ENCODE assay signal across 11 cellular contexts in the genomic region with DNA sequence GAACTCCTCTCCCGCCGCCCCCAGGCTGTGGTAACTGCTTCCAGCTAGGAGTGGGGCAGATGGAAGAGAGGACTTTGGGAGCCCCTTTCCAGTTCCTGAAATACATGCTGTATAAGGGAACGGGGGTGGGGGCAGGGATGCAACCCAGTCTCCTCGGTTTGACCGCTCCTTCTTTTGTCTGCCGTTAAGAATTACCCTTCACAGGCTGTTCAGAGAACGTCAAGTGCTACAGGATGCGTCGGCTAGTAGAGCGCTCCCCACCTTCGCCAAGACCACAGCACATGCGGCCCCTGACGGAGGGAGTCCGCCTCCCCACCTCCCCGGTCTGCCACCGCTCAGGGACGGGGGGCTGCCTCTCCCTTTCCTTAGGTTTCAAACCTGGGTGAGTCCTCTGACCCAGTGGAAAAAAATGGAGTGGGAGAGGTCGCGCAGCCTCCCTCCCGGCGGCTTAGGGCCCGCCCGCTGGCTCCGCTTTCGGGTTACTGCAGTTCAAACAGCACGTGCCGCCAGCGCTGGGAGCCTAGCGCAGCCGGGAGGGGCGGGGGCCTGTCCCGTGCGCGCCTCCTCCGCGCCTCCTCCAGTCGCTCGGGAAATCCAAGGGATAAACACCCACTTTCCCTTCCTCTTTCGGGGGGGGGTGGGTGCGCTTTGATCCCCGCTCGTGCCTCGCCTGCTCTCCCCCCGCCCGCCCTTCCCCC. TPM values are rescaled to one million over a fixed set of nuclear protein-coding genes. Genes with fewer than 3 reads are reported as not detected.
DNase-seq lines count a peak whose midpoint lies in the region; ATAC-seq and TF ChIP-seq lines count a peak whose summit lies in the region.
"Had no signal": no experiment of that assay in that cellular context is flagged by ENCODE, and none has a peak within 500 bp of the region (broad histone marks: within the 10 kb centered on the region; RNA-seq: fewer than 3 reads in every experiment).

No MANE protein-coding gene starts in this region.

- DNase-seq in AG08396 (ENCODE audit: low spot score) (peak; percentile 79), PC-3 (no peak), glutamatergic neuron (peak; percentile 75), nucleus accumbens (lab: John Stamatoyannopoulos, UW) (peak in 36 of 56 donors; percentile 19 to 72 (median 46)), middle frontal gyrus (ENCODE audit: extremely low spot score, low spot score) (no peak), AML-193 (lab: John Stamatoyannopoulos, UW) (no peak)
- DNase-seq: activated CD4-positive, alpha-beta T cell treated with anti-CD3 and anti-CD28 coated beads, Interleukin-2, amount 10 ng/mL, durations not matched to agents 7 days and 5 days; NCI-H446 had no signal

- peaks cover 14% of the 10 kb centered on the region for H3K27me3 ChIP-seq in PC-3 (ENCODE audit: low read length)

- no peak overlapping the region for H3K4me3 ChIP-seq in PC-3 (ENCODE audit: low read length)

- TF ChIP-seq CTCF in PC-3 (conservative IDR thresholded peaks at IDR 0.05; ENCODE audit: low read depth, low read length) (no peak), glutamatergic neuron (IDR thresholded peaks at IDR 0.05; ENCODE audit: partially characterized antibody, unreplicated experiment) (no peak)

- no peaks in the 10 kb centered on the region for H4K20me1 ChIP-seq in PC-3 (ENCODE audit: low read length)

- H3K9me2 ChIP-seq in PC-3 (replicated peaks; ENCODE audit: low read length), result no peaks in the 10 kb centered on the region

- H2AFZ ChIP-seq in PC-3 (ENCODE audit: low read length), result no peak overlapping the region

- no peak overlapping the region for H3K27ac Mint-ChIP-seq in glutamatergic neuron (ENCODE audit: unreplicated experiment)
- H3K27ac Mint-ChIP-seq: activated CD4-positive, alpha-beta T cell treated with anti-CD3 and anti-CD28 coated beads, Interleukin-2, amount 10 ng/mL, durations not matched to agents 7 days and 5 days had no signal

- POLR2A ChIA-PET in PC-3 (lab: Charles Lee; ENCODE audit: unreplicated experiment), result no interaction called here

- H3K36me3 ChIP-seq in PC-3 (ENCODE audit: low read depth, low read length), result no peaks in the 10 kb centered on the region

- no peaks in the 10 kb centered on the region for H3F3A ChIP-seq in PC-3 (ENCODE audit: low read length, unreplicated experiment)

- H3K27ac ChIP-seq in PC-3 (ENCODE audit: low read length), result no peak overlapping the region
- H3K27ac ChIP-seq: epithelial cell of prostate had no signal

- BruUV-seq in PC-3 (replicated peaks; lab: Mats Ljungman, UMichigan), result no TSS peak

- peaks cover 16% of the 10 kb centered on the region for H3K4me1 ChIP-seq in PC-3 (ENCODE audit: insufficient read depth, low read length)

- H3K9me3 ChIP-seq in PC-3 (ENCODE audit: low read length), result no peaks in the 10 kb centered on the region

- peak overlapping the region; percentile 34; the same call in 1 of the 2 replicates for H3K4me2 ChIP-seq in PC-3 (ENCODE audit: low read length)

- H3K79me2 ChIP-seq in PC-3 (ENCODE audit: low read length), result no peaks in the 10 kb centered on the region

- H3K4me3 Mint-ChIP-seq in glutamatergic neuron (ENCODE audit: unreplicated experiment), result peak overlapping the region; percentile 77
- H3K4me3 Mint-ChIP-seq: activated CD4-positive, alpha-beta T cell treated with anti-CD3 and anti-CD28 coated beads, Interleukin-2, amount 10 ng/mL, durations not matched to agents 7 days and 5 days had no signal

- intact Hi-C loops in PC-3 (cut with micrococcal nuclease), result no loop called here

- H3K27me3 Mint-ChIP-seq in glutamatergic neuron (ENCODE audit: unreplicated experiment), result peaks cover 23% of the 10 kb centered on the region

- CTCF ChIA-PET in PC-3 (lab: Charles Lee), result no interaction called here

- H3K36me3 Mint-ChIP-seq in glutamatergic neuron (ENCODE audit: unreplicated experiment), result no peaks in the 10 kb centered on the region

- H3K4me1 Mint-ChIP-seq in glutamatergic neuron (ENCODE audit: low read depth, unreplicated experiment), result peaks cover 7% of the 10 kb centered on the region

- H3K9me3 Mint-ChIP-seq in glutamatergic neuron (ENCODE audit: unreplicated experiment), result peaks cover 7% of the 10 kb centered on the region
- H3K9me3 Mint-ChIP-seq: activated CD4-positive, alpha-beta T cell treated with anti-CD3 and anti-CD28 coated beads, Interleukin-2, amount 10 ng/mL, durations not matched to agents 7 days and 5 days had no signal

- H3K9ac ChIP-seq in PC-3 (ENCODE audit: low read length), result no peak overlapping the region

- ATAC-seq in PC-3 (no peak), GM18868 (IDR thresholded peaks at IDR 0.05; ENCODE audit: unreplicated experiment) (no peak), GM18498 (IDR thresholded peaks at IDR 0.05; ENCODE audit: unreplicated experiment) (no peak)

RNA-seq across cellular contexts. Expression of a gene that starts 4.8 kb away (rescaled TPM):
- 1.6 and 3.9 TPM in 2 replicates for total RNA-seq in PC-3 (2014; rRNA removed)
- total RNA-seq in glutamatergic neuron (ENCODE audit: unreplicated experiment), result 9.7 TPM
- total RNA-seq: activated CD4-positive, alpha-beta T cell treated with anti-CD3 and anti-CD28 coated beads, Interleukin-2, amount 10 ng/mL, durations not matched to agents 7 days and 5 days had no signal

Comparison
In these comparisons a context has a peak if more than half of its experiments do, and no peak if none do; other contexts are left out.
1. DNase-seq: peak in AG08396 (single experiment), glutamatergic neuron (single experiment) and nucleus accumbens (36 of 56); none in PC-3 (single experiment), middle frontal gyrus (single experiment) and AML-193 (0 of 2).